Comparison of ENCODE assay signal across 23 cellular contexts in genomic region chr1:166703141-166703540, GRCh38.
DNase-seq lines count a peak whose midpoint lies in the region; ATAC-seq, FAIRE-seq and TF ChIP-seq lines count a peak whose summit lies in the region.
"Had no signal": no experiment of that assay in that cellular context is flagged by ENCODE, and none has a peak within 500 bp of the region (broad histone marks: within the 10 kb centered on the region; RNA-seq: fewer than 3 reads in every experiment).

No MANE protein-coding gene starts in this region.

- H3K79me2 ChIP-seq in K562 (ENCODE audit: control insufficient read depth, insufficient read depth, low read length) (no peaks in the 10 kb centered on the region), mesendoderm (ENCODE audit: control insufficient read depth, insufficient read depth, low read length) (no peaks in the 10 kb centered on the region)

- no peak overlapping the region for H2AK5ac ChIP-seq in mesendoderm (ENCODE audit: low read length)

- H3K9me3 ChIP-seq in BLaER1 treated with 17β-estradiol and CSF1 and Interleukin-3, amounts not matched to agents 10 nM and 100 nM (replicated peaks in 1 of 11): no peaks in the 10 kb centered on the region
- H3K9me3 ChIP-seq in K562 (replicated peaks; ENCODE audit: control insufficient read depth, insufficient read depth, low read depth, low read length) (no peaks in the 10 kb centered on the region), MG63 (no peaks in the 10 kb centered on the region; the same call in 1 of the 2 replicates)
- H3K9me3 ChIP-seq: A549, BE2C had no signal

- H3K27ac ChIP-seq in BLaER1 treated with 17β-estradiol and CSF1 and Interleukin-3, amounts not matched to agents 10 nM and 100 nM: no peak overlapping the region
- H3K27ac ChIP-seq in K562 (ENCODE audit: extremely low read depth, low read depth, low read length) (peak overlapping the region; percentile 83), mesendoderm (ENCODE audit: low read depth, low read length) (no peak overlapping the region)
- H3K27ac ChIP-seq: A549, C4-2B had no signal

- no peak for TF ChIP-seq CTCF in K562 (IDR thresholded peaks at IDR 0.05 in 2 of 3, conservative IDR thresholded peaks at IDR 0.05 in 1 of 3; ENCODE audit: insufficient read depth in 2 of 3, low read depth in 1 of 3, low read length in 3 of 3)
- TF ChIP-seq CTCF in lower leg skin (IDR thresholded peaks at IDR 0.05): no peak

- POLR2A ChIA-PET in K562 (lab: Yijun Ruan, JAX): interaction anchor here (1.0 kb wide), 1 partner anchor 11 kb away, joined by 3 read pairs; no protein-coding TSS in a partner anchor

- no peaks in the 10 kb centered on the region for H3K9me1 ChIP-seq in K562 (ENCODE audit: control insufficient read depth, insufficient read depth, low read length)

- H3K9ac ChIP-seq in BLaER1 treated with 17β-estradiol and CSF1 and Interleukin-3, amounts not matched to agents 10 nM and 100 nM: no peak overlapping the region
- H3K9ac ChIP-seq in K562 (ENCODE audit: insufficient read depth in 1 of 2, low read depth in 2 of 2, low read length in 2 of 2) (0 out of 4 replicates have a peak overlapping the region, but pooled peaks of 1 of the 2 experiments have one; percentile 41), mesendoderm (ENCODE audit: low read length) (no peak overlapping the region)

- no peak for ATAC-seq in K562
- ATAC-seq: A549; CD8-positive, alpha-beta T cell; HCT116 had no signal

- no peaks in the 10 kb centered on the region for H3K79me1 ChIP-seq in mesendoderm (ENCODE audit: low read length)

- WGBS in K562 (ENCODE audit: insufficient coverage, low coverage, missing lambda C conversion rate): 78% methylated on average over 2 of the region's 2 CpGs
- WGBS in mesendoderm (ENCODE audit: extremely low coverage, insufficient coverage, low lambda C conversion rate): no CpG with 5 or more reads among the region's 2 CpGs
- WGBS in lower leg skin, 2 donors: 89 to 93% methylated on average over 2 of the region's 2 CpGs

- H3K4me1 ChIP-seq in BLaER1 treated with 17β-estradiol and CSF1 and Interleukin-3, amounts not matched to agents 10 nM and 100 nM: peaks cover 13 to 18% (median 16%) of the 10 kb centered on the region in 10 experiments; a peak in 19 of 20 replicates
- peaks cover 12 to 77% of the 10 kb centered on the region in 2 experiments for H3K4me1 ChIP-seq in K562 (replicated peaks in 1 of 2; ENCODE audit: control insufficient read depth in 2 of 2, insufficient read depth in 2 of 2, low read length in 2 of 2)
- H3K4me1 ChIP-seq in mesendoderm (ENCODE audit: control insufficient read depth, low read depth, low read length): no peaks in the 10 kb centered on the region
- H3K4me1 ChIP-seq: A549, BE2C had no signal

- H3K56ac ChIP-seq in mesendoderm (ENCODE audit: low read length): no peak overlapping the region

- H3K36me3 ChIP-seq in BLaER1 treated with 17β-estradiol and CSF1 and Interleukin-3, amounts not matched to agents 10 nM and 100 nM: no peaks in the 10 kb centered on the region
- H3K36me3 ChIP-seq in K562 (ENCODE audit: control insufficient read depth, insufficient read depth, low read length) (no peaks in the 10 kb centered on the region), mesendoderm (ENCODE audit: control insufficient read depth, insufficient read depth, low read length) (no peaks in the 10 kb centered on the region), MG63 (no peaks in the 10 kb centered on the region)
- H3K36me3 ChIP-seq: BE2C had no signal

- H4K5ac ChIP-seq in mesendoderm (ENCODE audit: low read length): no peak overlapping the region

- in situ Hi-C loops in K562 (cut with MboI): no loop called here

- intact Hi-C loops in K562 (cut with micrococcal nuclease) (no loop called here), lower leg skin (cut with DNase I; ENCODE audit: low total_unique reads) (no loop called here)

- no peak overlapping the region for H2BK120ac ChIP-seq in mesendoderm (ENCODE audit: low read depth, low read length)

- FAIRE-seq in K562 (lab: Jason Lieb, UNC): no peak
- FAIRE-seq: A549, G401.6, GM12892 had no signal

- no peak overlapping the region for H2BK5ac ChIP-seq in mesendoderm (ENCODE audit: low read length)

- TF ChIP-seq POLR2A in K562 (conservative IDR thresholded peaks at IDR 0.05) (no peak), lower leg skin (IDR thresholded peaks at IDR 0.05) (no peak)

- no peak overlapping the region for H3K23ac ChIP-seq in mesendoderm (ENCODE audit: low read length)

- DNase-seq in ELF-1 (ENCODE audit: low read depth, low spot score) (peak; percentile 2), K562 (ENCODE audit: extremely low read depth in 1 of 4, low spot score in 3 of 4) (peak in 1 of 4 experiments; percentile 21), mesendoderm (peak; percentile 13), MG63 (no peak), SHP77 (lab: John Stamatoyannopoulos, UW) (no peak), NOMO-1 treated with dmso at 0.1 percent for 144 hours (lab: John Stamatoyannopoulos, UW; ENCODE audit: unreplicated experiment) (no peak), lower leg skin (ENCODE audit: low spot score in 2 of 2) (no peak)
- DNase-seq: 8988T; ACHN; AML-193; BE2C; CD4-positive, CD25-positive, alpha-beta regulatory T cell; CD8-positive, alpha-beta T cell; DMS53; DMS79 treated with DMSO at 0.1 percent for 48 hours; GOT3; H7 had no signal

- CTCF ChIA-PET in K562 (lab: Yijun Ruan, JAX; ENCODE audit: low intra/inter-chr PET ratio): no interaction called here

- H2AFZ ChIP-seq in K562 (ENCODE audit: low read depth, low read length): peak overlapping the region; percentile 88

- H3K27me3 ChIP-seq in BLaER1 treated with 17β-estradiol and CSF1 and Interleukin-3, amounts not matched to agents 10 nM and 100 nM: no peaks in the 10 kb centered on the region
- H3K27me3 ChIP-seq in K562 (ENCODE audit: control insufficient read depth in 2 of 2, insufficient read depth in 2 of 2, low read length in 2 of 2) (no peaks in the 10 kb centered on the region), mesendoderm (ENCODE audit: insufficient read depth, low read length, poor library complexity) (no peaks in the 10 kb centered on the region), MG63 (no peaks in the 10 kb centered on the region)
- H3K27me3 ChIP-seq: BE2C had no signal

- no peak overlapping the region for H3K4me3 ChIP-seq in BLaER1 treated with 17β-estradiol and CSF1 and Interleukin-3, amounts not matched to agents 10 nM and 100 nM
- no peak overlapping the region for H3K4me3 ChIP-seq in K562
- H3K4me3 ChIP-seq in mesendoderm (ENCODE audit: low read length): no peak overlapping the region
- no peak overlapping the region for H3K4me3 ChIP-seq in MG63
- no peak overlapping the region for H3K4me3 ChIP-seq in lower leg skin (ENCODE audit: low read depth, poor library complexity, severe bottlenecking)
- H3K4me3 ChIP-seq: A549 had no signal

- H4K8ac ChIP-seq in mesendoderm (ENCODE audit: low read depth, low read length): no peak overlapping the region

- no peak for TF ChIP-seq RAD21 in K562 (CRISPR knock-in tag; conservative IDR thresholded peaks at IDR 0.05 in 1 of 2, IDR thresholded peaks at IDR 0.05 in 1 of 2)

- no peak overlapping the region for H3K18ac ChIP-seq in mesendoderm (ENCODE audit: low read length)

- no peak overlapping the region for H2BK15ac ChIP-seq in mesendoderm (replicated peaks; ENCODE audit: low read depth)

- no TSS peak for BruUV-seq in K562 (replicated peaks; lab: Mats Ljungman, UMichigan)

- no peaks in the 10 kb centered on the region for H4K20me1 ChIP-seq in BLaER1 treated with 17β-estradiol and CSF1 and Interleukin-3, amounts not matched to agents 10 nM and 100 nM
- H4K20me1 ChIP-seq in K562 (replicated peaks; ENCODE audit: control insufficient read depth, insufficient read depth, low read length): no peaks in the 10 kb centered on the region

- no peak overlapping the region for H3K4ac ChIP-seq in mesendoderm (ENCODE audit: low read depth, low read length)

- peak overlapping the region; percentile 29 to 64 (median 50); a peak in 17 of 22 replicates for H3K4me2 ChIP-seq in BLaER1 treated with 17β-estradiol and CSF1 and Interleukin-3, amounts not matched to agents 10 nM and 100 nM
- peak overlapping the region; percentile 12 for H3K4me2 ChIP-seq in K562 (ENCODE audit: insufficient read depth, low read length)
- no peak overlapping the region for H3K4me2 ChIP-seq in mesendoderm (ENCODE audit: low read length)
- H3K4me2 ChIP-seq: A549 had no signal

- TF ChIP-seq EP300 in K562 (IDR thresholded peaks at IDR 0.05; ENCODE audit: low read length): no peak

TF ChIP-seq in K562, 482 proteins besides CTCF, POLR2A, EP300 and RAD21:
- peak; percentile 62; the same call in 1 of the 2 replicates for TF ChIP-seq TOE1 (IDR thresholded peaks at IDR 0.05; ENCODE audit: borderline replicate concordance)
- no peak for TF ChIP-seq TOE1 (CRISPR knock-in tag; IDR thresholded peaks at IDR 0.05; ENCODE audit: borderline replicate concordance, low read depth)
- peak; percentile 49; the same call in 1 of the 2 replicates for TF ChIP-seq RAD51 (IDR thresholded peaks at IDR 0.05; ENCODE audit: borderline replicate concordance, low read depth)
- no peak for TF ChIP-seq ARHGAP35 (IDR thresholded peaks at IDR 0.05; ENCODE audit: partially characterized antibody)
- peak; percentile 86 for TF ChIP-seq TFE3 (CRISPR knock-in tag; IDR thresholded peaks at IDR 0.05)
- no peak for TF ChIP-seq ZNF696 (CRISPR knock-in tag; conservative IDR thresholded peaks at IDR 0.05)
TF ChIP-seq in K562: peak in this region for 3.

Comparison
In these comparisons a context has a peak if more than half of its experiments do, and no peak if none do; other contexts are left out.
1. DNase-seq: peak in ELF-1 (single experiment) and mesendoderm (single experiment); none in MG63 (single experiment), SHP77 (0 of 2), NOMO-1 treated with dmso at 0.1 percent for 144 hours (single experiment) and lower leg skin (0 of 2).